3 cellular contexts compared by ENCODE assay signal in genomic region chr1:46826892-46827291, GRCh38. TPM values are rescaled to one million over a fixed set of nuclear protein-coding genes. Genes with fewer than 3 reads are reported as not detected.
"Had no signal": no experiment of that assay in that cellular context is flagged by ENCODE, and none has a peak within 500 bp of the region (broad histone marks: within the 10 kb centered on the region; RNA-seq: fewer than 3 reads in every experiment).

No MANE protein-coding gene starts in this region.

RNA-seq across cellular contexts. Expression of gene CYP4B1, which starts 28.0 kb away (rescaled TPM):
- total RNA-seq: LHCN-M2, M059J, NCI-H460 had no signal
